34 cellular contexts compared by ENCODE assay signal in genomic region chr7:77665161-77665560, GRCh38. TPM values are rescaled to one million over a fixed set of nuclear protein-coding genes. Genes with fewer than 3 reads are reported as not detected.
DNase-seq lines count a peak whose midpoint lies in the region; ATAC-seq and TF ChIP-seq lines count a peak whose summit lies in the region.
"Had no signal": no experiment of that assay in that cellular context is flagged by ENCODE, and none has a peak within 500 bp of the region (broad histone marks: within the 10 kb centered on the region; RNA-seq: fewer than 3 reads in every experiment).

No MANE protein-coding gene starts in this region.

- no peaks in the 10 kb centered on the region for H3K9me3 Mint-ChIP-seq in nephron progenitor cell
- H3K9me3 Mint-ChIP-seq: activated naive CD4-positive, alpha-beta T cell treated with anti-CD3 and anti-CD28 coated beads, Interleukin-2, amount 50 U/mL, for 72 hours; activated T-helper 2 cell treated with anti-CD3 and anti-CD28 coated beads, Interferon-gamma antibody, Interleukin-2, Interleukin-4, amounts not matched to agents 10 μg/mL and 5 μg/mL and 100 μg/mL, durations not matched to agents 14 hours and 24 hours and 36 hours; effector memory CD8-positive, alpha-beta T cell; T-helper 2 cell treated with Interferon-gamma antibody and Interleukin-4, amounts not matched to agents 5 μg/mL and 100 μg/mL, for 36 hours had no signal

- no peak for TF ChIP-seq POLR2A in gastroesophageal sphincter (IDR thresholded peaks at IDR 0.05)

- TF ChIP-seq CTCF in epithelial cell of esophagus (IDR thresholded peaks at IDR 0.05; ENCODE audit: insufficient read depth, low read depth, low read length, missing control alignments) (no peak), nephron progenitor cell (IDR thresholded peaks at IDR 0.05) (no peak), gastroesophageal sphincter (IDR thresholded peaks at IDR 0.05) (no peak)

- no peaks in the 10 kb centered on the region for H3K27me3 ChIP-seq in gastroesophageal sphincter
- H3K27me3 ChIP-seq: esophagus muscularis mucosa, MG63, spleen, stomach had no signal

- no peaks in the 10 kb centered on the region for H3K4me1 ChIP-seq in gastroesophageal sphincter
- H3K4me1 ChIP-seq: esophagus muscularis mucosa, lower lobe of right lung, parathyroid adenoma, spleen had no signal

- H3K4me1 Mint-ChIP-seq in nephron progenitor cell, result peaks cover 30% of the 10 kb centered on the region
- H3K4me1 Mint-ChIP-seq: activated CD4-positive, alpha-beta T cell treated with anti-CD3 and anti-CD28 coated beads for 36 hours had no signal

- no peaks in the 10 kb centered on the region for H3K9me3 ChIP-seq in gastroesophageal sphincter
- H3K9me3 ChIP-seq: Caco-2, esophagus muscularis mucosa, lower lobe of right lung, MG63, spleen, stomach had no signal

- H3K36me3 ChIP-seq in gastroesophageal sphincter, result peaks cover 0 to 17% of the 10 kb centered on the region in 2 donors
- H3K36me3 ChIP-seq: MG63 had no signal

- no peak overlapping the region for H3K27ac ChIP-seq in gastroesophageal sphincter
- H3K27ac ChIP-seq: 22Rv1, C4-2B, esophagus muscularis mucosa, lower lobe of right lung, parathyroid adenoma, spleen, stomach had no signal

- DNase-seq in DMS 273 (lab: John Stamatoyannopoulos, UW; ENCODE audit: unreplicated experiment) (peak; percentile 48), DMS 273 treated with DMSO at 0.1 percent for 48 hours (lab: John Stamatoyannopoulos, UW) (no peak), OCI-M1 (lab: John Stamatoyannopoulos, UW) (peak; percentile 51), epithelial cell of esophagus (ENCODE audit: low read depth) (peak; percentile 94), nephron progenitor cell (no peak), putamen (ENCODE audit: low spot score) (no peak)
- DNase-seq in stimulated activated CD4-positive, alpha-beta T cell treated with anti-CD3 and anti-CD28 coated beads, Interleukin-15, amount 100 ng/mL, for 24 hours, result no peak
- DNase-seq: activated CD4-positive, alpha-beta T cell treated with anti-CD3 and anti-CD28 coated beads for 36 hours; activated T-cell treated with anti-CD3 and anti-CD28 coated beads for 4 hours; Caco-2; caudate nucleus; cortex of kidney; DMS79 treated with DMSO at 0.1 percent for 48 hours; effector memory CD8-positive, alpha-beta T cell; GF-D8; lower lobe of right lung; MG63; NCI-H1105; NCI-H187; NCI-H2227 treated with DMSO at 0.1 percent for 48 hours; NCI-H526 treated with DMSO at 0.1 percent for 48 hours; NK-92 treated with Interleukin-12 subunit alpha and Interleukin-12 subunit beta, amount 100 ng/mL, for 24 hours; SIG-M5; spleen; stimulated activated CD4-positive, alpha-beta T cell treated with anti-CD3 and anti-CD28 coated beads, Interleukin-2, amount 100 ng/mL, for 48 hours; stomach had no signal

- H3K27ac Mint-ChIP-seq in nephron progenitor cell, result peak overlapping the region; percentile 4
- H3K27ac Mint-ChIP-seq: activated CD4-positive, alpha-beta T cell treated with anti-CD3 and anti-CD28 coated beads for 36 hours; activated naive CD4-positive, alpha-beta T cell treated with anti-CD3 and anti-CD28 coated beads, Interleukin-2, amount 50 U/mL, for 72 hours; activated T-helper 2 cell treated with anti-CD3 and anti-CD28 coated beads, Interferon-gamma antibody, Interleukin-2, Interleukin-4, amounts not matched to agents 10 μg/mL and 5 μg/mL and 100 μg/mL, durations not matched to agents 14 hours and 24 hours and 36 hours; effector memory CD8-positive, alpha-beta T cell; T-helper 2 cell treated with Interferon-gamma antibody and Interleukin-4, amounts not matched to agents 5 μg/mL and 100 μg/mL, for 36 hours had no signal

- TF ChIP-seq EP300 in gastroesophageal sphincter (IDR thresholded peaks at IDR 0.05), result no peak

- no peak for ATAC-seq in gastroesophageal sphincter
- ATAC-seq: activated CD4-positive, alpha-beta T cell treated with anti-CD3 and anti-CD28 coated beads for 36 hours; activated naive CD4-positive, alpha-beta T cell treated with anti-CD3 and anti-CD28 coated beads, Interleukin-2, amount 50 U/mL, for 72 hours; effector memory CD8-positive, alpha-beta T cell had no signal

- H3K4me3 ChIP-seq in epithelial cell of esophagus (ENCODE audit: low read length) (no peak overlapping the region), gastroesophageal sphincter (no peak overlapping the region)
- H3K4me3 ChIP-seq: esophagus muscularis mucosa, lower lobe of right lung, MG63, spleen, stomach had no signal

- no peak overlapping the region for H3K4me3 Mint-ChIP-seq in nephron progenitor cell
- H3K4me3 Mint-ChIP-seq: activated CD4-positive, alpha-beta T cell treated with anti-CD3 and anti-CD28 coated beads for 36 hours; effector memory CD8-positive, alpha-beta T cell; T-helper 2 cell treated with Interferon-gamma antibody and Interleukin-4, amounts not matched to agents 5 μg/mL and 100 μg/mL, for 36 hours had no signal

- peaks cover 11% of the 10 kb centered on the region for H3K36me3 Mint-ChIP-seq in nephron progenitor cell (ENCODE audit: low read depth)
- H3K36me3 Mint-ChIP-seq: activated naive CD4-positive, alpha-beta T cell treated with anti-CD3 and anti-CD28 coated beads, Interleukin-2, amount 50 U/mL, for 72 hours had no signal

- no peaks in the 10 kb centered on the region for H3K27me3 Mint-ChIP-seq in nephron progenitor cell (ENCODE audit: low read depth, poor library complexity)
- H3K27me3 Mint-ChIP-seq: activated CD4-positive, alpha-beta T cell treated with anti-CD3 and anti-CD28 coated beads for 36 hours; effector memory CD8-positive, alpha-beta T cell had no signal

RNA-seq across cellular contexts. Expression of gene RSBN1L, which starts 31.1 kb away (rescaled TPM):
- 10 to 100 TPM; 18.7 to 40.8 (median 25.9) TPM for total RNA-seq in gastroesophageal sphincter

Comparison
In these comparisons a context has a peak if more than half of its experiments do, and no peak if none do; other contexts are left out.
1. DNase-seq: peak in DMS 273 (single experiment), OCI-M1 (single experiment) and epithelial cell of esophagus (single experiment); none in DMS 273 treated with DMSO at 0.1 percent for 48 hours (single experiment), nephron progenitor cell (single experiment), putamen (single experiment) and stimulated activated CD4-positive, alpha-beta T cell treated with anti-CD3 and anti-CD28 coated beads, Interleukin-15, amount 100 ng/mL, for 24 hours (single experiment).